ENCODE assay signal across 25 cellular contexts in the genomic region with DNA sequence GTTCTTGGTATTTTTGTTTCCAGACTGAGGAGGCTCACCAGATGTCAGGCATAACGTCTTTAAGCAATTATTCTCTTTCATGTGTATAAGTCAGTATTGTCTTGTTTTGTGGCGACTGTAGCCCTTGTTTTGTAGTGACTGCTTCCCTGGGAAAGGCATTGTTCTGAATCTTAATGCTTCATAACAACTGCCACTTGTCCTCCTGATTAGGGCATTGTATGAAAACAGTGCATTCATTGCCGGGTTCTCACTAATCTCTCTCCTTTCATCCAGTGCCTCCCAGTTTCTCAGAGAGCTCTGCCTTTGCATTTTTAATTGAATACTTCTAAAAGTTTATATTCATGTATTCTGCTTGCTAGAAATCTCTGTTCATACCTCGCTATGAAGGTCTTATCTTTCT.
"Had no signal": no experiment of that assay in that cellular context is flagged by ENCODE, and none has a peak within 500 bp of the region (broad histone marks: within the 10 kb centered on the region; RNA-seq: fewer than 3 reads in every experiment).

No MANE protein-coding gene starts in this region.

- H3K4me3 ChIP-seq: lung, psoas muscle, right lobe of liver, stomach, testis, upper lobe of left lung had no signal

- H3K9me3 Mint-ChIP-seq: activated naive CD4-positive, alpha-beta T cell treated with anti-CD3 and anti-CD28 coated beads, Interleukin-2, amount 10 ng/mL, durations not matched to agents 7 days and 5 days; activated naive CD8-positive, alpha-beta T cell treated with anti-CD3 and anti-CD28 coated beads, Interleukin-2, amount 50 U/mL, for 24 hours; activated T-cell treated with anti-CD3 and anti-CD28 coated beads, Interleukin-2, amount 50 U/mL, for 4 hours had no signal

- H3K4me3 Mint-ChIP-seq: activated naive CD4-positive, alpha-beta T cell treated with anti-CD3 and anti-CD28 coated beads, Interleukin-2, amount 10 ng/mL, durations not matched to agents 7 days and 5 days; activated naive CD8-positive, alpha-beta T cell treated with anti-CD3 and anti-CD28 coated beads, Interleukin-2, amount 50 U/mL, for 24 hours; activated T-cell treated with anti-CD3 and anti-CD28 coated beads, Interleukin-2, amount 50 U/mL, for 4 hours; nephron progenitor cell had no signal

- FAIRE-seq: colon, keratinocyte, small intestine had no signal

- H3K9me3 ChIP-seq: psoas muscle, right lobe of liver, testis, upper lobe of left lung had no signal

- DNase-seq: activated CD4-positive, alpha-beta T cell treated with anti-CD3 and anti-CD28 coated beads, Interleukin-2, amount 50 U/mL, for 1 hour; activated CD8-positive, alpha-beta memory T cell treated with anti-CD3 and anti-CD28 coated beads, Interleukin-2, amount 50 U/mL, for 4 hours; activated naive CD4-positive, alpha-beta T cell treated with anti-CD3 and anti-CD28 coated beads, Interleukin-2, amount 10 ng/mL, durations not matched to agents 7 days and 5 days; activated naive CD8-positive, alpha-beta T cell treated with anti-CD3 and anti-CD28 coated beads, Interleukin-2, amount 50 U/mL, for 24 hours; activated T-cell treated with anti-CD3 and anti-CD28 coated beads, Interleukin-2, amount 50 U/mL, for 4 hours; aorta; brain microvascular endothelial cell; central memory CD4-positive, alpha-beta T cell; dorsolateral prefrontal cortex; foreskin keratinocyte; glutamatergic neuron; nephron progenitor cell; psoas muscle; right lobe of liver; small intestine; stimulated activated CD4-positive, alpha-beta T cell treated with anti-CD3 and anti-CD28 coated beads, Interleukin-15, amount 100 ng/mL, for 24 hours; stimulated activated CD4-positive, alpha-beta T cell treated with anti-CD3 and anti-CD28 coated beads, Interleukin-2, amount 100 ng/mL, for 48 hours; stomach; testis; upper lobe of left lung had no signal

- H3K36me3 ChIP-seq: brain microvascular endothelial cell, right lobe of liver, stomach, upper lobe of left lung had no signal

- ATAC-seq: activated CD4-positive, CD25-positive, alpha-beta regulatory T cell treated with anti-CD3 and anti-CD28 coated beads, Interleukin-2, amount 50 U/mL, for 24 hours; activated naive CD8-positive, alpha-beta T cell treated with anti-CD3 and anti-CD28 coated beads, Interleukin-2, amount 50 U/mL, for 24 hours; activated T-cell treated with anti-CD3 and anti-CD28 coated beads, Interleukin-2, amount 50 U/mL, for 4 hours; foreskin keratinocyte; left lobe of liver; psoas muscle; right lobe of liver had no signal

- H3K27me3 Mint-ChIP-seq: activated naive CD4-positive, alpha-beta T cell treated with anti-CD3 and anti-CD28 coated beads, Interleukin-2, amount 10 ng/mL, durations not matched to agents 7 days and 5 days; activated naive CD8-positive, alpha-beta T cell treated with anti-CD3 and anti-CD28 coated beads, Interleukin-2, amount 50 U/mL, for 24 hours had no signal

- H3K27ac Mint-ChIP-seq: activated naive CD4-positive, alpha-beta T cell treated with anti-CD3 and anti-CD28 coated beads, Interleukin-2, amount 10 ng/mL, durations not matched to agents 7 days and 5 days; activated naive CD8-positive, alpha-beta T cell treated with anti-CD3 and anti-CD28 coated beads, Interleukin-2, amount 50 U/mL, for 24 hours; nephron progenitor cell had no signal

- H3K4me1 Mint-ChIP-seq: activated naive CD4-positive, alpha-beta T cell treated with anti-CD3 and anti-CD28 coated beads, Interleukin-2, amount 10 ng/mL, durations not matched to agents 7 days and 5 days; activated naive CD8-positive, alpha-beta T cell treated with anti-CD3 and anti-CD28 coated beads, Interleukin-2, amount 50 U/mL, for 24 hours; nephron progenitor cell had no signal

- H3K4me1 ChIP-seq: foreskin keratinocyte, psoas muscle, right lobe of liver, stomach, testis, upper lobe of left lung had no signal

- H3K27me3 ChIP-seq: brain microvascular endothelial cell, dorsolateral prefrontal cortex, foreskin keratinocyte, right lobe of liver, stomach, testis, upper lobe of left lung had no signal

- H3K27ac ChIP-seq: brain microvascular endothelial cell, dorsolateral prefrontal cortex, foreskin keratinocyte, psoas muscle, right lobe of liver, stomach, testis, upper lobe of left lung had no signal

- H3K36me3 Mint-ChIP-seq: activated naive CD4-positive, alpha-beta T cell treated with anti-CD3 and anti-CD28 coated beads, Interleukin-2, amount 10 ng/mL, durations not matched to agents 7 days and 5 days had no signal
